In genomic region chr17:76929572-76929971, GRCh38 we compare ENCODE assay signal across 34 cellular contexts.
"Had no signal": no experiment of that assay in that cellular context is flagged by ENCODE, and none has a peak within 500 bp of the region (broad histone marks: within the 10 kb centered on the region; RNA-seq: fewer than 3 reads in every experiment).

No MANE protein-coding gene starts in this region.

- H3K27me3 Mint-ChIP-seq: activated CD8-positive, alpha-beta T cell treated with anti-CD3 and anti-CD28 coated beads for 36 hours; activated T-helper 17 cell treated with anti-CD3 and anti-CD28 coated beads, Interleukin-2, amount 50 U/mL, for 72 hours had no signal

- H3K4me1 Mint-ChIP-seq: activated B cell treated with CpG ODN at 0.5 μM for 24 hours; activated naive CD8-positive, alpha-beta T cell treated with anti-CD3 and anti-CD28 coated beads, Interleukin-2, amount 10 ng/mL, durations not matched to agents 7 days and 5 days; activated T-helper 17 cell treated with anti-CD3 and anti-CD28 coated beads, Interleukin-2, amount 50 U/mL, for 72 hours had no signal

- H3K4me1 ChIP-seq: breast epithelium, Peyer's patch had no signal

- H3K4me3 Mint-ChIP-seq: activated B cell treated with CpG ODN at 0.5 μM for 24 hours; activated CD8-positive, alpha-beta T cell treated with anti-CD3 and anti-CD28 coated beads for 36 hours; activated naive CD8-positive, alpha-beta T cell treated with anti-CD3 and anti-CD28 coated beads, Interleukin-2, amount 10 ng/mL, durations not matched to agents 7 days and 5 days; activated T-cell treated with anti-CD3 and anti-CD28 coated beads, Interleukin-2, amount 50 U/mL, for 72 hours; activated T-helper 17 cell treated with anti-CD3 and anti-CD28 coated beads, Interleukin-2, amount 50 U/mL, for 72 hours; T-helper 1 cell treated with Interleukin-12 subunit alpha and Interleukin-12 subunit beta and Interleukin-4 antibody, amounts not matched to agents 30 μg/mL and 1 μg/mL, for 36 hours; T-helper 2 cell treated with Interferon-gamma antibody and Interleukin-4, amounts not matched to agents 5 μg/mL and 100 μg/mL, for 36 hours had no signal

- H3K27me3 ChIP-seq: ascending aorta, breast epithelium, Peyer's patch, SJSA1 had no signal

- H3K27ac ChIP-seq: ascending aorta, breast epithelium, KMS-11, Peyer's patch, SJSA1 had no signal

- H3K4me2 ChIP-seq: KMS-11, SK-N-SH had no signal

- DNase-seq: activated B cell treated with CpG ODN at 0.5 μM for 24 hours; activated CD4-positive, alpha-beta T cell treated with anti-CD3 and anti-CD28 coated beads for 4 hours; activated CD4-positive, CD25-positive, alpha-beta regulatory T cell treated with anti-CD3 and anti-CD28 coated beads, Interleukin-2, amount 50 U/mL, for 72 hours; activated CD8-positive, alpha-beta T cell treated with anti-CD3 and anti-CD28 coated beads for 36 hours; activated effector memory CD4-positive, alpha-beta T cell treated with anti-CD3 and anti-CD28 coated beads, Interleukin-2, amount 50 U/mL, for 16 hours; activated naive CD4-positive, alpha-beta T cell; activated naive CD4-positive, alpha-beta T cell treated with anti-CD3 and anti-CD28 coated beads, Interleukin-2, amount 50 U/mL, for 16 hours; activated naive CD8-positive, alpha-beta T cell treated with anti-CD3 and anti-CD28 coated beads, Interleukin-2, amount 10 ng/mL, durations not matched to agents 7 days and 5 days; activated T-cell treated with anti-CD3 and anti-CD28 coated beads, Interleukin-2, amount 50 U/mL, for 1 hour; activated T-cell treated with anti-CD3 and anti-CD28 coated beads, Interleukin-2, amount 50 U/mL, for 72 hours; amygdala; NCI-H1092 treated with DMSO at 0.1 percent for 48 hours; NCI-H1417; NCI-H146; NCI-H187; NCI-H2081; NCI-H2171 treated with DMSO at 0.1 percent for 48 hours; NCI-H2227 treated with DMSO at 0.1 percent for 48 hours; NCI-H446 treated with DMSO at 0.1 percent for 48 hours; NCI-H524; NCI-H69; NK-92 treated with Interleukin-12 subunit alpha and Interleukin-12 subunit beta, amount 100 ng/mL, for 24 hours; PC-3; Peyer's patch; RPMI8226; SHP77 treated with DMSO at 0.1 percent for 48 hours; SK-N-SH had no signal

- H3K36me3 Mint-ChIP-seq: activated naive CD8-positive, alpha-beta T cell treated with anti-CD3 and anti-CD28 coated beads, Interleukin-2, amount 10 ng/mL, durations not matched to agents 7 days and 5 days had no signal

- H3K9me3 Mint-ChIP-seq: activated B cell treated with CpG ODN at 0.5 μM for 24 hours; activated CD8-positive, alpha-beta T cell treated with anti-CD3 and anti-CD28 coated beads for 36 hours; activated naive CD8-positive, alpha-beta T cell treated with anti-CD3 and anti-CD28 coated beads, Interleukin-2, amount 10 ng/mL, durations not matched to agents 7 days and 5 days; activated T-cell treated with anti-CD3 and anti-CD28 coated beads, Interleukin-2, amount 50 U/mL, for 72 hours; activated T-helper 17 cell treated with anti-CD3 and anti-CD28 coated beads, Interleukin-2, amount 50 U/mL, for 72 hours; T-helper 1 cell treated with Interleukin-12 subunit alpha and Interleukin-12 subunit beta and Interleukin-4 antibody, amounts not matched to agents 30 μg/mL and 1 μg/mL, for 36 hours; T-helper 2 cell treated with Interferon-gamma antibody and Interleukin-4, amounts not matched to agents 5 μg/mL and 100 μg/mL, for 36 hours had no signal

- H3K36me3 ChIP-seq: ascending aorta, breast epithelium, Peyer's patch had no signal

- H3K4me3 ChIP-seq: ascending aorta, breast epithelium, Peyer's patch, SJSA1 had no signal

- H3K9me3 ChIP-seq: ascending aorta, breast epithelium, Peyer's patch, SJSA1, SK-N-SH had no signal

- H3K27ac Mint-ChIP-seq: activated B cell treated with CpG ODN at 0.5 μM for 24 hours; activated CD8-positive, alpha-beta T cell treated with anti-CD3 and anti-CD28 coated beads for 36 hours; activated naive CD8-positive, alpha-beta T cell treated with anti-CD3 and anti-CD28 coated beads, Interleukin-2, amount 10 ng/mL, durations not matched to agents 7 days and 5 days; activated T-cell treated with anti-CD3 and anti-CD28 coated beads, Interleukin-2, amount 50 U/mL, for 72 hours; activated T-helper 17 cell treated with anti-CD3 and anti-CD28 coated beads, Interleukin-2, amount 50 U/mL, for 72 hours; T-helper 1 cell treated with Interleukin-12 subunit alpha and Interleukin-12 subunit beta and Interleukin-4 antibody, amounts not matched to agents 30 μg/mL and 1 μg/mL, for 36 hours; T-helper 2 cell treated with Interferon-gamma antibody and Interleukin-4, amounts not matched to agents 5 μg/mL and 100 μg/mL, for 36 hours had no signal
